In the genomic region with DNA sequence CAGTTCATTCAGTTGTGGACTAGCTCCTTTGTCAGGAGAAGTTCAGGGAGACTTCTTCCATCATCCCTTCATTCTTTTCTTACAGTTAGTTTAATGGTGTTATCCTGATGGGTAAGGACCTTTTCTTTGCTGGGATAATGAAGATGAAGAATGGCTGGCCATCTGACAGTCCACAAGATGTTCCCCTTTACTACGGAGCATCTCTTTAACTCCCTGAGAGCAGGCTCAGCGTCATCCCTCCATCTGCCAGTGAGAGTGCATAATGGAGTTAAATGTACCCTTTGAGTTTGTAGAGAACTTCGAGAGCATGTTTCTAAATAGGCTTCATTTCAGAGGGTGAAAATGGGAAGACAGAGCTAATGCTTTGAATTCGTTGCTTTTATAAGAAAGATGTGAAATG, we compare ENCODE assay signal across 8 cellular contexts. TPM values are rescaled to one million over a fixed set of nuclear protein-coding genes. Genes with fewer than 3 reads are reported as not detected.
DNase-seq lines count a peak whose midpoint lies in the region; ATAC-seq, FAIRE-seq and TF ChIP-seq lines count a peak whose summit lies in the region.

No MANE protein-coding gene starts in this region.

- no peaks in the 10 kb centered on the region for H3K9me3 ChIP-seq in CD8-positive, alpha-beta T cell (ENCODE audit: low read length)
- H3K9me3 ChIP-seq in esophagus squamous epithelium (no peaks in the 10 kb centered on the region), pancreas (no peaks in the 10 kb centered on the region)

- no peak overlapping the region for H3K27ac ChIP-seq in CD8-positive, alpha-beta T cell (ENCODE audit: low read depth, low read length)
- peak overlapping the region in 3 of 4 donors; percentile 17 to 100 (median 100) for H3K27ac ChIP-seq in esophagus squamous epithelium
- peak overlapping the region in 2 of 4 donors; percentile 2 to 100 for H3K27ac ChIP-seq in pancreas

- ATAC-seq in CD8-positive, alpha-beta T cell = no peak
- no peak for ATAC-seq in pancreas
- no peak for ATAC-seq in GM21825 (IDR thresholded peaks at IDR 0.05; ENCODE audit: unreplicated experiment)
- no peak for ATAC-seq in GM18868 (IDR thresholded peaks at IDR 0.05; ENCODE audit: unreplicated experiment)
- ATAC-seq in HG03432 (IDR thresholded peaks at IDR 0.05; ENCODE audit: unreplicated experiment) = no peak

- H3K4me1 Mint-ChIP-seq in CD8-positive, alpha-beta T cell (ENCODE audit: low read depth) = peaks cover 53% of the 10 kb centered on the region

- no peak for TF ChIP-seq CTCF in CD8-positive, alpha-beta T cell (IDR thresholded peaks at IDR 0.05)
- TF ChIP-seq CTCF in HFF-Myc (IDR thresholded peaks at IDR 0.05; ENCODE audit: low read depth, low read length, missing control alignments) (no peak), esophagus squamous epithelium (IDR thresholded peaks at IDR 0.05) (no peak), pancreas (IDR thresholded peaks at IDR 0.05) (no peak)

- intact Hi-C loops in CD8-positive, alpha-beta T cell (cut with DNase I, micrococcal nuclease) = loop anchor here (2.0 to 10.0 kb wide), 5 partner anchors 15 to 451 kb away; a partner anchor contains a TSS
- intact Hi-C loops in esophagus squamous epithelium (cut with DNase I) (loop anchor here (5.0 kb wide), 2 partner anchors 72 to 142 kb away; a partner anchor contains a TSS), pancreas (cut with DNase I) (loop anchor here in 2 of 3 donors (5.0 to 10.0 kb wide), 2 partner anchors 139 to 142 kb away; a partner anchor contains a TSS)

- CTCF ChIA-PET in CD8-positive, alpha-beta T cell (lab: Charles Lee) = interaction anchor here (0.6 to 2.9 kb wide), 4 partner anchors 14 to 172 kb away, joined by 3 to 9 read pairs (median 5); no protein-coding TSS in a partner anchor

- no peak for FAIRE-seq in pancreas (lab: Jason Lieb, UNC)

- peak overlapping the region; percentile 73 for H3K4me3 ChIP-seq in CD8-positive, alpha-beta T cell (ENCODE audit: low read depth, low read length)
- H3K4me3 ChIP-seq in HFF-Myc (replicated peaks; ENCODE audit: low read depth, low read length) (peak overlapping the region; percentile 78), esophagus squamous epithelium (peak overlapping the region; percentile 86 to 100 (median 94)), pancreas (peak overlapping the region; percentile 94 to 96 (median 94))

- no peaks in the 10 kb centered on the region for H3K9me3 Mint-ChIP-seq in CD8-positive, alpha-beta T cell

- peak overlapping the region; percentile 97 for H3K27ac Mint-ChIP-seq in CD8-positive, alpha-beta T cell

- H3K36me3 Mint-ChIP-seq in CD8-positive, alpha-beta T cell = peaks cover 21% of the 10 kb centered on the region

- H3K4me3 Mint-ChIP-seq in CD8-positive, alpha-beta T cell = peak overlapping the region; percentile 99

- 0% methylated on average over 4 of the region's 4 CpGs for WGBS in esophagus squamous epithelium, 2 donors
- 0 to 1% methylated on average over 4 of the region's 4 CpGs for WGBS in pancreas, 2 donors

- H3K27me3 Mint-ChIP-seq in CD8-positive, alpha-beta T cell (ENCODE audit: low read depth) = no peaks in the 10 kb centered on the region

- no peak for DNase-seq in CD8-positive, alpha-beta T cell
- DNase-seq in HFF-Myc (ENCODE audit: extremely low read depth, low read depth) = no peak
- DNase-seq in SW480 (ENCODE audit: low spot score) = peak; percentile 17
- DNase-seq in esophagus squamous epithelium (lab: John Stamatoyannopoulos, UW) = no peak
- no peak for DNase-seq in pancreas

- no peak for TF ChIP-seq POLR2A in esophagus squamous epithelium (IDR thresholded peaks at IDR 0.05)

- H3K4me1 ChIP-seq in CD8-positive, alpha-beta T cell (ENCODE audit: insufficient read depth, low read length) = peaks cover 35% of the 10 kb centered on the region
- H3K4me1 ChIP-seq in esophagus squamous epithelium = peaks cover 0 to 67% (median 19%) of the 10 kb centered on the region in 3 donors
- H3K4me1 ChIP-seq in pancreas = peaks cover 5 to 25% (median 13%) of the 10 kb centered on the region in 3 donors

- POLR2A ChIA-PET in CD8-positive, alpha-beta T cell (lab: Charles Lee) = interaction anchor here (0.9 to 7.9 kb wide), 6 partner anchors 12 to 237 kb away, joined by 3 to 70 read pairs (median 6); a partner anchor contains a TSS

- no peaks in the 10 kb centered on the region for H3K27me3 ChIP-seq in CD8-positive, alpha-beta T cell (ENCODE audit: insufficient read depth, low read length)
- H3K27me3 ChIP-seq in esophagus squamous epithelium (no peaks in the 10 kb centered on the region), pancreas (no peaks in the 10 kb centered on the region)

- no peaks in the 10 kb centered on the region for H3K36me3 ChIP-seq in CD8-positive, alpha-beta T cell (ENCODE audit: insufficient read depth, low read length)
- H3K36me3 ChIP-seq in esophagus squamous epithelium (no peaks in the 10 kb centered on the region), pancreas (no peaks in the 10 kb centered on the region)

RNA-seq across cellular contexts. Expression of a gene that starts 1.6 kb away (rescaled TPM):
- total RNA-seq in CD8-positive, alpha-beta T cell = 100 to 1,000 TPM; 157 to 158 TPM
- 10 to 100 TPM; 28.0 to 76.5 (median 56.7) TPM for total RNA-seq in esophagus squamous epithelium
- 10 to 100 TPM; 19.3 to 39.7 (median 24.9) TPM for total RNA-seq in pancreas
- polyA plus RNA-seq in pancreas = 10 to 100 TPM in 1 of 2 donors, 1 to 10 TPM in 1; 10.0 to 17.5 TPM
